Comparison of ENCODE assay signal across 26 cellular contexts in genomic region chr12:98679611-98680005, GRCh38.
"Had no signal": no experiment of that assay in that cellular context is flagged by ENCODE, and none has a peak within 500 bp of the region (broad histone marks: within the 10 kb centered on the region; RNA-seq: fewer than 3 reads in every experiment).

No MANE protein-coding gene starts in this region.

- H2AFZ ChIP-seq: neural progenitor cell had no signal

- ATAC-seq: left lung; natural killer cell; right lobe of liver; stimulated activated naive B cell treated with anti-CD40 and anti-IgM and Interleukin-4, amounts not matched to agents 10 μg/mL and 1 μg/mL and 100 μg/mL, for 72 hours; stimulated activated naive CD8-positive, alpha-beta T cell treated with anti-CD3 and anti-CD28 coated beads, Interleukin-15, Interleukin-2, amounts not matched to agents 100 U/mL and 50 U/mL, for 24 hours had no signal

- H3K36me3 ChIP-seq: ovary had no signal

- H3K4me2 ChIP-seq: neural progenitor cell, smooth muscle cell had no signal

- DNase-seq: hippocampal formation; lower lobe of right lung; mammary epithelial cell; mesenchymal stem cell; naive B cell; natural killer cell; nephron progenitor cell; ovary; right lobe of liver; stimulated activated CD4-positive, alpha-beta T cell treated with anti-CD3 and anti-CD28 coated beads, Interleukin-12 subunit alpha, Interleukin-12 subunit beta, amount 100 ng/mL, for 4 hours; stimulated activated CD4-positive, alpha-beta T cell treated with anti-CD3 and anti-CD28 coated beads, Interleukin-15, amount 100 ng/mL, for 24 hours; stimulated activated CD4-positive, alpha-beta T cell treated with anti-CD3 and anti-CD28 coated beads, Interleukin-2, amount 100 ng/mL, for 24 hours; stimulated activated CD4-positive, alpha-beta T cell treated with anti-CD3 and anti-CD28 coated beads, Interleukin-4, amount 100 ng/mL, for 1 hour; stimulated activated naive B cell treated with anti-CD40 and anti-IgM and Interleukin-4, amounts not matched to agents 10 μg/mL and 1 μg/mL and 100 μg/mL, for 72 hours; stimulated activated naive CD8-positive, alpha-beta T cell treated with anti-CD3 and anti-CD28 coated beads, Interleukin-15, Interleukin-2, amounts not matched to agents 100 U/mL and 50 U/mL, for 24 hours; stomach; testis; thyroid gland; transverse colon had no signal

- H3K4me1 ChIP-seq: left lung, lower lobe of right lung, neural progenitor cell, right atrium auricular region, right lobe of liver, stomach, testis, thyroid gland, transverse colon, upper lobe of left lung, vagina had no signal

- FAIRE-seq: keratinocyte had no signal

- H3K9ac ChIP-seq: neural progenitor cell had no signal

- H3K4me3 ChIP-seq: left lung, lower lobe of right lung, neural progenitor cell, ovary, right atrium auricular region, right lobe of liver, smooth muscle cell, stomach, testis, thyroid gland, transverse colon, upper lobe of left lung, vagina had no signal

- H3K27ac ChIP-seq: left lung, lower lobe of right lung, neural progenitor cell, ovary, right atrium auricular region, right lobe of liver, stomach, testis, thyroid gland, upper lobe of left lung, vagina had no signal

- H3K9me3 ChIP-seq: left lung, lower lobe of right lung, ovary, right atrium auricular region, right lobe of liver, stomach, testis, thyroid gland, transverse colon, upper lobe of left lung, vagina had no signal

- H3K27me3 ChIP-seq: left lung, neural progenitor cell, ovary, right atrium auricular region, right lobe of liver, stomach, testis, thyroid gland, transverse colon, upper lobe of left lung, vagina had no signal
